In genomic region chr15:77838595-77838994, GRCh38 we compare ENCODE assay signal across 19 cellular contexts.
DNase-seq lines count a peak whose midpoint lies in the region; ATAC-seq and TF ChIP-seq lines count a peak whose summit lies in the region.
"Had no signal": no experiment of that assay in that cellular context is flagged by ENCODE, and none has a peak within 500 bp of the region (broad histone marks: within the 10 kb centered on the region; RNA-seq: fewer than 3 reads in every experiment).

No MANE protein-coding gene starts in this region.

- H3K4me1 ChIP-seq in lower lobe of right lung (no peaks in the 10 kb centered on the region), upper lobe of right lung (no peaks in the 10 kb centered on the region)

- H3K9me3 ChIP-seq in lower lobe of right lung (no peaks in the 10 kb centered on the region), upper lobe of right lung (no peaks in the 10 kb centered on the region)
- H3K9me3 ChIP-seq: MG63 had no signal

- ATAC-seq in lower lobe of right lung (no peak), upper lobe of right lung (no peak)
- ATAC-seq: CD8-positive, alpha-beta T cell; GM12878; Right ventricle myocardium inferior had no signal

- intact Hi-C loops in CD14-positive monocyte (cut with micrococcal nuclease) = no loop called here
- intact Hi-C loops in lower lobe of right lung (cut with DNase I) = no loop called here
- intact Hi-C loops in upper lobe of right lung (cut with DNase I) = no loop called here

- TF ChIP-seq CTCF in CD14-positive monocyte (IDR thresholded peaks at IDR 0.05) (no peak), chondrocyte (IDR thresholded peaks at IDR 0.05) (no peak), lower lobe of right lung (IDR thresholded peaks at IDR 0.05) (no peak), upper lobe of right lung (IDR thresholded peaks at IDR 0.05) (no peak)

- DNase-seq in CD14-positive monocyte (ENCODE audit: low spot score) = peak; percentile 17
- DNase-seq in chondrocyte (ENCODE audit: low spot score) = peak; percentile 17
- peak; percentile 14 for DNase-seq in lower lobe of right lung
- DNase-seq in upper lobe of right lung = peak; percentile 39
- no peak for DNase-seq in pons (ENCODE audit: low spot score)
- DNase-seq in NCI-H1436 (lab: John Stamatoyannopoulos, UW) = no peak
- DNase-seq in stimulated activated CD4-positive, alpha-beta T cell treated with anti-CD3 and anti-CD28 coated beads, Interleukin-2, amount 100 ng/mL, for 24 hours = no peak
- DNase-seq: CD8-positive, alpha-beta T cell; DND-41; H9; HFFc6; NCI-H1417; NCI-H187; NCI-H446; NCI-H526 had no signal

- H3K27me3 Mint-ChIP-seq in CD14-positive monocyte (ENCODE audit: low read depth in 3 of 3) = peaks cover 8 to 10% (median 8%) of the 10 kb centered on the region in 3 donors
- peaks cover 18% of the 10 kb centered on the region for H3K27me3 Mint-ChIP-seq in chondrocyte (ENCODE audit: low read depth)

- no peak overlapping the region for H3K27ac Mint-ChIP-seq in CD14-positive monocyte
- H3K27ac Mint-ChIP-seq in chondrocyte (ENCODE audit: unreplicated experiment) = no peak overlapping the region
- H3K27ac Mint-ChIP-seq: CD8-positive, alpha-beta T cell; H9; HFFc6 had no signal

- H3K36me3 Mint-ChIP-seq in CD14-positive monocyte (no peaks in the 10 kb centered on the region), chondrocyte (ENCODE audit: low read depth) (no peaks in the 10 kb centered on the region)
- H3K36me3 Mint-ChIP-seq: CD8-positive, alpha-beta T cell had no signal

- peaks cover 2% of the 10 kb centered on the region for H3K4me1 Mint-ChIP-seq in CD14-positive monocyte
- H3K4me1 Mint-ChIP-seq in chondrocyte (ENCODE audit: low read depth) = peaks cover 5% of the 10 kb centered on the region

- H3K27me3 ChIP-seq in lower lobe of right lung (ENCODE audit: low read depth) (peaks cover 11% of the 10 kb centered on the region), upper lobe of right lung (peaks cover 15% of the 10 kb centered on the region)
- H3K27me3 ChIP-seq: BLaER1 treated with 17β-estradiol and CSF1 and Interleukin-3, amounts not matched to agents 10 nM and 100 nM had no signal

- H3K36me3 ChIP-seq in lower lobe of right lung = no peaks in the 10 kb centered on the region
- H3K36me3 ChIP-seq in upper lobe of right lung = no peaks in the 10 kb centered on the region
- H3K36me3 ChIP-seq: BLaER1 treated with 17β-estradiol and CSF1 and Interleukin-3, amounts not matched to agents 10 nM and 100 nM; MG63 had no signal

- no peak overlapping the region for H3K4me3 ChIP-seq in lower lobe of right lung
- no peak overlapping the region for H3K4me3 ChIP-seq in upper lobe of right lung
- H3K4me3 ChIP-seq: BLaER1 treated with 17β-estradiol and CSF1 and Interleukin-3, amounts not matched to agents 10 nM and 100 nM; GM12878; MG63 had no signal

- peaks cover 2 to 8% (median 3%) of the 10 kb centered on the region in 7 donors for H3K9me3 Mint-ChIP-seq in CD14-positive monocyte
- H3K9me3 Mint-ChIP-seq in chondrocyte (ENCODE audit: low read depth) = no peaks in the 10 kb centered on the region
- H3K9me3 Mint-ChIP-seq: HFFc6 had no signal

- H3K27ac ChIP-seq in lower lobe of right lung (no peak overlapping the region), upper lobe of right lung (no peak overlapping the region)
- H3K27ac ChIP-seq: BLaER1 treated with 17β-estradiol and CSF1 and Interleukin-3, amounts not matched to agents 10 nM and 100 nM had no signal

- H3K4me3 Mint-ChIP-seq in CD14-positive monocyte = no peak overlapping the region
- H3K4me3 Mint-ChIP-seq in chondrocyte (ENCODE audit: unreplicated experiment) = no peak overlapping the region
- H3K4me3 Mint-ChIP-seq: CD8-positive, alpha-beta T cell; H9; HFFc6 had no signal

Comparison
In these comparisons a context has a peak if more than half of its experiments do, and no peak if none do; other contexts are left out.
1. DNase-seq: peak in CD14-positive monocyte (single experiment), chondrocyte (single experiment), lower lobe of right lung (single experiment) and upper lobe of right lung (single experiment); none in pons (single experiment), NCI-H1436 (single experiment) and stimulated activated CD4-positive, alpha-beta T cell treated with anti-CD3 and anti-CD28 coated beads, Interleukin-2, amount 100 ng/mL, for 24 hours (0 of 2).